1 cellular context compared by ENCODE assay signal in genomic region chr1:98490099-98490498, GRCh38.
TF ChIP-seq lines count a peak whose summit lies in the region.

No MANE protein-coding gene starts in this region.

TF ChIP-seq in H1, 55 proteins besides CTCF, POLR2A, EP300 and RAD21:
- no peak for TF ChIP-seq CHD7 (IDR thresholded peaks at IDR 0.05; ENCODE audit: insufficient replicate concordance, low read length)
- no peak for TF ChIP-seq YY1 (IDR thresholded peaks at IDR 0.05; ENCODE audit: low read depth, low read length)
- TF ChIP-seq KDM1A (IDR thresholded peaks at IDR 0.05; ENCODE audit: borderline replicate concordance, low read length) = no peak
- no peak for TF ChIP-seq JUND (IDR thresholded peaks at IDR 0.05; ENCODE audit: low read length)
- TF ChIP-seq TAF1 (IDR thresholded peaks at IDR 0.05; ENCODE audit: low read depth, low read length) = no peak
- TF ChIP-seq SRF (IDR thresholded peaks at IDR 0.05; ENCODE audit: low read depth, low read length) = no peak
- TF ChIP-seq PHF8 (conservative IDR thresholded peaks at IDR 0.05; ENCODE audit: low read depth, low read length) = no peak
- no peak for TF ChIP-seq TEAD4 (IDR thresholded peaks at IDR 0.05; ENCODE audit: low read depth, low read length)
- TF ChIP-seq BCL11A (IDR thresholded peaks at IDR 0.05; ENCODE audit: low read depth in 2 of 2, low read length in 2 of 2) = no peak
- no peak for TF ChIP-seq USF2 (IDR thresholded peaks at IDR 0.05; ENCODE audit: low read length)
- no peak for TF ChIP-seq SP2 (IDR thresholded peaks at IDR 0.05; ENCODE audit: low read length)
- TF ChIP-seq RXRA (IDR thresholded peaks at IDR 0.05; ENCODE audit: insufficient read depth, low read depth, low read length) = no peak
- no peak for TF ChIP-seq ASH2L (IDR thresholded peaks at IDR 0.05; ENCODE audit: low read length)
